ENCODE assay signal across 1 cellular context in the genomic region with DNA sequence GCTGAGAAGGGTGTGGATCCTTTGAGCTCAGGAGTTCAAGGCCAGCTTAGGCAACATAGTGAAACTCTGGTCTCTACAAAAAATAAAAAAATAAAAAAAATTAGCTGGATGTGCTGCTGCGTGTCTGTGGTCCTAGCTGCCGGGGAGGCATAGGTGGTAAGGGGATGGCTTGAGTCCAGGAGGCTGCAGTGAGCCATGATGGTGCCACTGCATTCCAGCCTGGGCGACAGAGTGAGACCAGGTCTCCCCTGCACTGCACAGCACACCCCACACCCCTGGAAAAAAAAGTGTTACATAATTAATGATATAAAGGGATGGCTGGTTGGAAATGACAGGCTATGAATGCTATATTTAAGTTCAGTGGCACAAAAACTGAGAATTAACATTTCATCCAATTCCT.
TF ChIP-seq lines count a peak whose summit lies in the region.

No MANE protein-coding gene starts in this region.

TF ChIP-seq in HEK293, 187 proteins besides CTCF, POLR2A, EP300 and RAD21:
- TF ChIP-seq ZNF747 (tag by site-specific recombination; IDR thresholded peaks at IDR 0.05) (no peak), ZNF677 (tag by site-specific recombination; IDR thresholded peaks at IDR 0.05) (no peak), ZNF544 (tag by site-specific recombination; IDR thresholded peaks at IDR 0.05) (no peak), ZNF350 (tag by site-specific recombination; IDR thresholded peaks at IDR 0.05) (no peak), KLF1 (tag by site-specific recombination; IDR thresholded peaks at IDR 0.05) (0 out of 2 replicates have a peak, but pooled peaks have one; percentile 26), GLIS1 (tag by site-specific recombination; IDR thresholded peaks at IDR 0.05) (no peak), ZBTB48 (tag by site-specific recombination; IDR thresholded peaks at IDR 0.05) (no peak)
- TF ChIP-seq, protein P1, sequence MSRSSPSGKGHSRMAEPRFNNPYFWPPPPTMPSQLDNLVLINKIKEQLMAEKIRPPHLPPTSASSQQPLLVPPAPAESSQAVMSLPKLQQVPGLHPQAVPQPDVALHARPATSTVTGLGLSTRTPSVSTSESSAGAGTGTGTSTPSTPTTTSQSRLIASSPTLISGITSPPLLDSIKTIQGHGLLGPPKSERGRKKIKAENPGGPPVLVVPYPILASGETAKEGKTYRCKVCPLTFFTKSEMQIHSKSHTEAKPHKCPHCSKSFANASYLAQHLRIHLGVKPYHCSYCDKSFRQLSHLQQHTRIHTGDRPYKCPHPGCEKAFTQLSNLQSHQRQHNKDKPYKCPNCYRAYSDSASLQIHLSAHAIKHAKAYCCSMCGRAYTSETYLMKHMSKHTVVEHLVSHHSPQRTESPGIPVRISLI (tag by site-specific recombination; IDR thresholded peaks at IDR 0.05): peak; percentile 51; the same call in 1 of the 2 replicates
TF ChIP-seq in HEK293: peak in this region for 2.
